Comparison of ENCODE assay signal across 8 cellular contexts in the genomic region with DNA sequence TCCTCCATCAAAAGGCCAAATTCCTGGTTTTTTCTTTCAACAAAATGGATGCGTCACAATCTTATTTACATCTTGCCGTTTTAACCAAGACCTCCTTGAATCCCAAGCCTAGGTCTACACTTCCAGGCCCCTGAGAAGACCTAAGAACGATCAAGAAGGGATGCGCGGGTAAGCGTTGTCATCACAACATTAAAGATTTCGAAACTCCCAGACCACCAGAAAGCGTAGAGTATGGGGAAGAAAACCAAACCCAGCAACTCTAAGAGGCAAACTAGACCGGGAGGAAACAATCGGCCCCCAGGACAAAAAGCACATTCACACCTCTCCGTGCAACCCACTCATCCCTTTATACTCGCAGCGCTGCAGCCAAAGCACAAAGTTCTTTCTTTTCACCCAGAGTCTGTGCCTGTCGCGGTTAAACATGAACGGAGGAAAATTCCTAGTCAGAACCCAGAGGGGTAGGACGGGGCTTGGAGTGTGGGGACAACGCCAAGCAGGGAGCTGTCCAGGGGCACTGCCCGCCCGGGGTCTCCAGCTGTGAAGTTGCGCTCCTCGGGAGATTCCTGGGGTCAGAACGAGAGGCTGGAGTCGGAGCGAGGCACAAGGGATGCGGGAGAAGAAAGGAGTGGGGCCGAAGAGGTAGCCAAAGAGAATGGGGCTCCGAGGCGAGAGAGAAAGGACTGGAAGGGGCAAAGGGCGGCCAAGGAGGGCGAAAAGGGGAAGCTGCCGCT. TPM values are rescaled to one million over a fixed set of nuclear protein-coding genes. Genes with fewer than 3 reads are reported as not detected.
DNase-seq lines count a peak whose midpoint lies in the region; ATAC-seq and TF ChIP-seq lines count a peak whose summit lies in the region.

No MANE protein-coding gene starts in this region.

- H3K27ac Mint-ChIP-seq in WTC11: peak overlapping the region; percentile 100

- peak overlapping the region; percentile 85 for H2BK120ac ChIP-seq in neuronal stem cell (ENCODE audit: low read depth, low read length)

- ATAC-seq in HG02970 (IDR thresholded peaks at IDR 0.05; ENCODE audit: low FRiP score, unreplicated experiment) (peak; percentile 0), WTC11 (peak; percentile 5), HG02885 (IDR thresholded peaks at IDR 0.05; ENCODE audit: poor library complexity, unreplicated experiment) (no peak), HG03439 (IDR thresholded peaks at IDR 0.05; ENCODE audit: unreplicated experiment) (no peak)

- H3K18ac ChIP-seq in neuronal stem cell (ENCODE audit: low read length): peak overlapping the region; percentile 94

- peak overlapping the region; percentile 22 for H4K91ac ChIP-seq in neuronal stem cell (ENCODE audit: low read depth, low read length, poor library complexity)

- H2AK5ac ChIP-seq in neuronal stem cell (ENCODE audit: low read depth, low read length): peak overlapping the region; percentile 35

- CTCF ChIA-PET in WTC11 (lab: Charles Lee): interaction anchor here (1.0 to 2.5 kb wide), 6 partner anchors 7 to 178 kb away, joined by 4 to 7 read pairs (median 6); a partner anchor contains a TSS

- peak overlapping the region; percentile 91 for H2AFZ ChIP-seq in neuronal stem cell (ENCODE audit: low read length)

- TF ChIP-seq CTCF in WTC11 (IDR thresholded peaks at IDR 0.05) (no peak), fibroblast of pulmonary artery (IDR thresholded peaks at IDR 0.05; ENCODE audit: low read length, missing control alignments) (no peak)

- H3K9me3 ChIP-seq in neuronal stem cell (replicated peaks in 1 of 2; ENCODE audit: control insufficient read depth in 2 of 2, insufficient read depth in 1 of 2, low read depth in 1 of 2, low read length in 2 of 2): no peaks in the 10 kb centered on the region

- H3K4me1 Mint-ChIP-seq in WTC11: peaks cover 42% of the 10 kb centered on the region

- no peaks in the 10 kb centered on the region for H3K9me3 Mint-ChIP-seq in WTC11

- no CpG with 5 or more reads among the region's 32 CpGs for WGBS in neuronal stem cell (ENCODE audit: extremely low coverage in 2 of 2, insufficient read length in 2 of 2, insufficient replicate concordance in 1 of 2), 2 donors

- peak overlapping the region; percentile 77 for H3K14ac ChIP-seq in neuronal stem cell (ENCODE audit: low read length)

- POLR2A ChIA-PET in WTC11 (lab: Charles Lee): interaction anchor here (0.7 to 1.5 kb wide), 4 partner anchors 9 to 73 kb away, joined by 3 to 5 read pairs (median 4); no protein-coding TSS in a partner anchor

- H3K4me3 ChIP-seq in fibroblast of pulmonary artery (replicated peaks; ENCODE audit: low read depth, low read length) (peak overlapping the region; percentile 95), neuronal stem cell (ENCODE audit: low read length in 2 of 2) (peak overlapping the region; percentile 76 to 94)

- H3K27me3 Mint-ChIP-seq in WTC11 (ENCODE audit: low read depth): no peaks in the 10 kb centered on the region

- peaks cover 4 to 24% of the 10 kb centered on the region in 2 donors for H3K36me3 ChIP-seq in neuronal stem cell (replicated peaks in 1 of 2; ENCODE audit: control insufficient read depth in 2 of 2, insufficient read depth in 2 of 2, low read length in 2 of 2)

- H2BK15ac ChIP-seq in neuronal stem cell (ENCODE audit: low read length): peak overlapping the region; percentile 45

- H3K4ac ChIP-seq in neuronal stem cell (ENCODE audit: low read length): no peak overlapping the region

- peak overlapping the region; percentile 85 for H2BK5ac ChIP-seq in neuronal stem cell (ENCODE audit: low read length)

- peak overlapping the region; percentile 100 for H3K4me3 Mint-ChIP-seq in WTC11

- peaks cover 13% of the 10 kb centered on the region for H3K36me3 Mint-ChIP-seq in WTC11

- H3K79me1 ChIP-seq in neuronal stem cell (ENCODE audit: low read depth, low read length): peaks cover 2% of the 10 kb centered on the region

- peak overlapping the region; percentile 86 for H3K23ac ChIP-seq in neuronal stem cell (ENCODE audit: low read depth, low read length, poor library complexity)

- no peaks in the 10 kb centered on the region for H3K27me3 ChIP-seq in neuronal stem cell (ENCODE audit: control insufficient read depth in 3 of 3, insufficient read depth in 3 of 3, low read depth in 1 of 3, low read length in 3 of 3)

- H3K4me2 ChIP-seq in neuronal stem cell (ENCODE audit: insufficient read depth, low read length, poor library complexity, severe bottlenecking): peak overlapping the region; percentile 69

- peaks cover 4 to 17% of the 10 kb centered on the region in 2 donors for H3K4me1 ChIP-seq in neuronal stem cell (ENCODE audit: control insufficient read depth in 2 of 2, insufficient read depth in 1 of 2, low read depth in 1 of 2, low read length in 2 of 2)

- H4K8ac ChIP-seq in neuronal stem cell (ENCODE audit: low read depth, low read length): no peak overlapping the region

- H3K9ac ChIP-seq in neuronal stem cell (ENCODE audit: low read depth, low read length, poor library complexity): peak overlapping the region; percentile 97

- DNase-seq in ELF-1 (ENCODE audit: low read depth, low spot score): peak; percentile 69
- DNase-seq in WTC11 (ENCODE audit: low spot score): peak; percentile 47
- DNase-seq in fibroblast of pulmonary artery (ENCODE audit: low read depth): peak; percentile 36
- DNase-seq in neuronal stem cell (ENCODE audit: low spot score): peak; percentile 47
- DNase-seq in NCI-H1092 treated with DMSO at 0.1 percent for 48 hours (lab: John Stamatoyannopoulos, UW): no peak

- H2BK12ac ChIP-seq in neuronal stem cell (ENCODE audit: low read length): no peak overlapping the region

- H3K27ac ChIP-seq in neuronal stem cell (replicated peaks; ENCODE audit: low read length): peak overlapping the region; percentile 86

TF ChIP-seq in WTC11, 78 proteins besides CTCF, POLR2A, EP300 and RAD21:
- TF ChIP-seq RELA (CRISPR knock-in tag; IDR thresholded peaks at IDR 0.05; ENCODE audit: borderline replicate concordance): no peak
- no peak for TF ChIP-seq NFE2L1 (CRISPR knock-in tag; IDR thresholded peaks at IDR 0.05)
- no peak for TF ChIP-seq SP1 (CRISPR knock-in tag; conservative IDR thresholded peaks at IDR 0.05)
- TF ChIP-seq, protein P1, sequence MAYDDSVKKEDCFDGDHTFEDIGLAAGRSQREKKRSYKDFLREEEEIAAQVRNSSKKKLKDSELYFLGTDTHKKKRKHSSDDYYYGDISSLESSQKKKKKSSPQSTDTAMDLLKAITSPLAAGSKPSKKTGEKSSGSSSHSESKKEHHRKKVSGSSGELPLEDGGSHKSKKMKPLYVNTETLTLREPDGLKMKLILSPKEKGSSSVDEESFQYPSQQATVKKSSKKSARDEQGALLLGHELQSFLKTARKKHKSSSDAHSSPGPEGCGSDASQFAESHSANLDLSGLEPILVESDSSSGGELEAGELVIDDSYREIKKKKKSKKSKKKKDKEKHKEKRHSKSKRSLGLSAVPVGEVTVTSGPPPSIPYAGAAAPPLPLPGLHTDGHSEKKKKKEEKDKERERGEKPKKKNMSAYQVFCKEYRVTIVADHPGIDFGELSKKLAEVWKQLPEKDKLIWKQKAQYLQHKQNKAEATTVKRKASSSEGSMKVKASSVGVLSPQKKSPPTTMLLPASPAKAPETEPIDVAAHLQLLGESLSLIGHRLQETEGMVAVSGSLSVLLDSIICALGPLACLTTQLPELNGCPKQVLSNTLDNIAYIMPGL (CRISPR knock-in tag; IDR thresholded peaks at IDR 0.05): peak; percentile 35; the same call in 1 of the 2 replicates
- TF ChIP-seq ZNF423 (CRISPR knock-in tag; IDR thresholded peaks at IDR 0.05): peak; percentile 56

RNA-seq across cellular contexts. Expression of a gene that starts 0.7 kb away (rescaled TPM):
- 21.4 to 24.3 TPM (median 21.8 TPM) in 3 replicates for total RNA-seq in WTC11 (2021)
- 25.2 TPM for polyA plus RNA-seq in neuronal stem cell (2013, experiment 1 of 2)
- 23.7 TPM for polyA plus RNA-seq in neuronal stem cell (2013, experiment 2 of 2)

RNA-seq across cellular contexts. Expression of a gene that starts 22.9 kb away (rescaled TPM):
- 0.81 to 1.1 TPM (median 0.94 TPM) in 3 replicates for total RNA-seq in WTC11 (2021)
- polyA plus RNA-seq in neuronal stem cell (2013, experiment 1 of 2): 0.28 TPM
- 0.21 TPM for polyA plus RNA-seq in neuronal stem cell (2013, experiment 2 of 2)

RNA-seq across cellular contexts. Expression of a gene that starts 37.3 kb away (rescaled TPM):
- 7.5 to 10.3 TPM (median 8.8 TPM) in 3 replicates for total RNA-seq in WTC11 (2021)
- 0.57 TPM for polyA plus RNA-seq in neuronal stem cell (2013, experiment 1 of 2)
- 0.57 TPM for polyA plus RNA-seq in neuronal stem cell (2013, experiment 2 of 2)

Comparison
In these comparisons a context has a peak if more than half of its experiments do, and no peak if none do; other contexts are left out.
1. ATAC-seq: peak in HG02970 (single experiment) and WTC11 (single experiment); none in HG02885 (single experiment) and HG03439 (single experiment).